In the genomic region with DNA sequence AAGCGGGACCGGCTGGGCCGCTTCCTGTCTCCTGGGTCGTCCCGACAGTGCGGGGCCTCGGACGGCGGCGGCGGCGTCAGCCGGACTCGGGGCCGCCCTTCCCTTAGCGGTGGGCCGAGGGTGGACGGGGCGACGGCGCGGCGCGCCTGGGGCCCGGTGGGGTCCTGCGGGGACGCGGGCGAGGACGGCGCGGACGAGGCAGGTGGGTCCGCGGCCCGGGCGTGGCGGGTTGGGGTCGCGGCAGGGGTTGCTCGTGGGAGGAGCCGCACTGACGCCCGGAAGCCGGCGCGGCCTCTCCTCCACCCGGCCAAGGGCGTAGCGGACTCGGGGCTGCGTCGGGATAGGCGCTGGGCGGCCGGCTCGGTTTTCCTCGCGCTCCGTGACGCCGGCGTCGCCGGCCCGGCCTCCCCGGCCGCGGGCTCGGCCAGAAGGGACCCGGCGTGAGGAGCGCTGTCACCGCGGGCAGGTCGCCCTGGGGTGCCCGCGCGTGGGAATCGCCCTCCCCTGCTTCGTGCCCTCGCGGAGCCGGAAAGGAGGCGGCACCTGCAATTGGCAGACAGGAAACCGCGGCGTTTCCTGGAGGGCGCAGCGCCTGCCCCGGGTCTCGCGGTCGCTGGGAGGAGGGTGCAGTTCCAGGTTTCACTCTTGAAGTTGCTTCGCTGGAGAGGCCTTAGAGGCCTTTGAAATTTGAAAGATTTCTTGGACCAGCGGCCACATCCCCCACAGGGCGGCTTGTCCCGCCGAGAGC, we compare ENCODE assay signal across 8 cellular contexts. TPM values are rescaled to one million over a fixed set of nuclear protein-coding genes. Genes with fewer than 3 reads are reported as not detected.
DNase-seq lines count a peak whose midpoint lies in the region; ATAC-seq and TF ChIP-seq lines count a peak whose summit lies in the region.

No MANE protein-coding gene starts in this region.

- H3K4me1 ChIP-seq in SJSA1 (replicated peaks) (peaks cover 30% of the 10 kb centered on the region), prostate gland (replicated peaks) (peaks cover 17% of the 10 kb centered on the region)

- no peak for TF ChIP-seq POLR2A in prostate gland (IDR thresholded peaks at IDR 0.05)

- H3K9me3 ChIP-seq in SJSA1 (replicated peaks) (no peaks in the 10 kb centered on the region; the same call in 1 of the 2 replicates), prostate gland (no peaks in the 10 kb centered on the region)

- peak overlapping the region; percentile 65 for H3K27ac ChIP-seq in SJSA1
- H3K27ac ChIP-seq in prostate gland: peak overlapping the region; percentile 91 to 98

- WGBS in prostate gland: under 1% methylated on average over 72 of the region's 99 CpGs

- no peaks in the 10 kb centered on the region for H3K27me3 ChIP-seq in SJSA1 (replicated peaks)
- H3K27me3 ChIP-seq in prostate gland (replicated peaks; ENCODE audit: insufficient read depth): no peaks in the 10 kb centered on the region

- DNase-seq in A172 (ENCODE audit: low spot score): peak; percentile 46
- DNase-seq in SJSA1 (ENCODE audit: low read depth in 1 of 2, low spot score in 2 of 2): peak; percentile 64 to 71
- DNase-seq in activated naive CD4-positive, alpha-beta T cell treated with Interleukin-2 at 50 U/mL for 16 hours: peak; percentile 85
- DNase-seq in Right ventricle myocardium superior: peak; percentile 85
- peak; percentile 30 for DNase-seq in prostate gland (ENCODE audit: low spot score)
- DNase-seq in GM19240 (ENCODE audit: insufficient read length, low spot score): no peak

- peak; percentile 20 for ATAC-seq in GM18520 (IDR thresholded peaks at IDR 0.05; ENCODE audit: unreplicated experiment)
- ATAC-seq in HG03066 (IDR thresholded peaks at IDR 0.05; ENCODE audit: low read depth, unreplicated experiment): peak; percentile 31
- peak; percentile 21 for ATAC-seq in Right ventricle myocardium superior (ENCODE audit: poor library complexity)

- intact Hi-C loops in Right ventricle myocardium superior (cut with DNase I): no loop called here
- intact Hi-C loops in prostate gland (cut with DNase I): loop anchor here (2.0 to 5.0 kb wide), 2 partner anchors 21 to 150 kb away; partner anchors contain the start of genes SPATA2L and TCF25

- peaks cover 59% of the 10 kb centered on the region for H3K36me3 ChIP-seq in SJSA1
- H3K36me3 ChIP-seq in prostate gland: no peaks in the 10 kb centered on the region

- H3K4me3 ChIP-seq in SJSA1 (peak overlapping the region; percentile 83), prostate gland (peak overlapping the region; percentile 72 to 97)

- TF ChIP-seq CTCF in prostate gland (IDR thresholded peaks at IDR 0.05): no peak

RNA-seq across cellular contexts. Expression of gene ZNF276, which starts 0.5 kb away (rescaled TPM):
- total RNA-seq in A172 (2014; rRNA removed; shearing (Covaris generic)): 14.6 and 18.9 TPM in 2 replicates
- 7.8 and 16.4 TPM in 2 replicates for total RNA-seq in SJSA1 (2014; rRNA removed; shearing (Covaris generic))
- 10.2 TPM for total RNA-seq in Right ventricle myocardium superior
- 10 to 100 TPM; 18.4 to 46.1 TPM for total RNA-seq in prostate gland

RNA-seq across cellular contexts. Expression of gene VPS9D1, which starts 1.1 kb away (rescaled TPM):
- 12.0 and 14.2 TPM in 2 replicates for total RNA-seq in A172 (2014; rRNA removed; shearing (Covaris generic))
- 4.5 and 8.1 TPM in 2 replicates for total RNA-seq in SJSA1 (2014; rRNA removed; shearing (Covaris generic))
- 11.2 TPM for total RNA-seq in Right ventricle myocardium superior
- 10 to 100 TPM in 1 of 2 donors, 1 to 10 TPM in 1; 8.5 to 16.0 TPM for total RNA-seq in prostate gland

RNA-seq across cellular contexts. Expression of gene SPATA2L, which starts 20.3 kb away (rescaled TPM):
- total RNA-seq in A172 (2014; rRNA removed; shearing (Covaris generic)): 21.1 and 24.3 TPM in 2 replicates
- 12.1 and 18.4 TPM in 2 replicates for total RNA-seq in SJSA1 (2014; rRNA removed; shearing (Covaris generic))
- total RNA-seq in Right ventricle myocardium superior: 4.1 TPM
- 10 to 100 TPM; 15.6 to 19.7 TPM for total RNA-seq in prostate gland

RNA-seq across cellular contexts. Expression of gene CDK10, which starts 35.3 kb away (rescaled TPM):
- 31.1 and 46.6 TPM in 2 replicates for total RNA-seq in A172 (2014; rRNA removed; shearing (Covaris generic))
- total RNA-seq in SJSA1 (2014; rRNA removed; shearing (Covaris generic)): 26.8 and 29.5 TPM in 2 replicates
- total RNA-seq in Right ventricle myocardium superior (20.7 TPM), prostate gland (10 to 100 TPM; 42.1 to 79.0 TPM)
